31 cellular contexts compared by ENCODE assay signal in the genomic region with DNA sequence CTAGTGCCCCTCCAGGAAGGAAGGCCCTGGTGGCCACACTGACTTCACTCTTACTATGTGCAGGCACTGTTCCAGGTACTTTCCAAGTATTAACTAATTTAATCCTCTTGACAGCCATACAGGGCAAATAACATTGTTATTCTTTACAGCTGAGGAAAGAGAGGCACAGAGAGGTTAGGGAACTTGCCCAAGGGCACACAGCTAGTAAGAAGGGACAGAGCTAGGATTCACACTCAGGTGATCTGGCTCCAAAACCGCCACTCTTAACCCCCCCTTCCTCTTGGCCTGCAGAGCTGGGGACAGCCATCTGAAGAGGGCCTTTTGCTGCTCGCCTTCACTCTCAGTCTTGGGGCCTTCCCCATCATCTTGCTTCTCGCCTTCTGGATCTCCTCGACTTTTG. TPM values are rescaled to one million over a fixed set of nuclear protein-coding genes. Genes with fewer than 3 reads are reported as not detected.
DNase-seq lines count a peak whose midpoint lies in the region; ATAC-seq and TF ChIP-seq lines count a peak whose summit lies in the region.
"Had no signal": no experiment of that assay in that cellular context is flagged by ENCODE, and none has a peak within 500 bp of the region (broad histone marks: within the 10 kb centered on the region; RNA-seq: fewer than 3 reads in every experiment).

No MANE protein-coding gene starts in this region.

- H4K20me1 ChIP-seq in IMR-90 (ENCODE audit: insufficient read depth, low read length) = peaks cover 81% of the 10 kb centered on the region

- no peak for TF ChIP-seq RAD21 in IMR-90 (IDR thresholded peaks at IDR 0.05; ENCODE audit: low read length)

- H2BK120ac ChIP-seq in IMR-90 (ENCODE audit: low read depth, low read length) = no peak overlapping the region

- no peak overlapping the region for H3K4me3 ChIP-seq in IMR-90 (ENCODE audit: insufficient read depth, low read depth, low read length)
- H3K4me3 ChIP-seq in adipocyte (ENCODE audit: low read length) = peak overlapping the region; percentile 85
- H3K4me3 ChIP-seq in spleen = peak overlapping the region in 3 of 8 donors; percentile 62 to 87 (median 73)
- no peak overlapping the region for H3K4me3 ChIP-seq in H7 (ENCODE audit: insufficient read depth, low read depth, low read length)
- H3K4me3 ChIP-seq: GM23338 had no signal

- H3K9me3 ChIP-seq in IMR-90 (ENCODE audit: control insufficient read depth, insufficient read depth, low read length) (no peaks in the 10 kb centered on the region), adipocyte (ENCODE audit: control insufficient read depth, low read length) (no peaks in the 10 kb centered on the region), spleen (no peaks in the 10 kb centered on the region)
- H3K9me3 ChIP-seq: suprapubic skin had no signal

- in situ Hi-C loops in IMR-90 (cut with MboI; ENCODE audit: low sequenced_read_pairs) = no loop called here

- TF ChIP-seq CTCF in IMR-90 (conservative IDR thresholded peaks at IDR 0.05; ENCODE audit: low read depth, low read length) = no peak
- no peak for TF ChIP-seq CTCF in mesothelial cell of epicardium (IDR thresholded peaks at IDR 0.05; ENCODE audit: unreplicated experiment)
- TF ChIP-seq CTCF in spleen (IDR thresholded peaks at IDR 0.05 in 8 of 11, conservative IDR thresholded peaks at IDR 0.05 in 3 of 11) = peak in 1 of 11 experiments; percentile 3

- POLR2A ChIA-PET in IMR-90 (lab: Charles Lee; ENCODE audit: unreplicated experiment) = no interaction called here

- no peak overlapping the region for H2AFZ ChIP-seq in IMR-90 (replicated peaks; ENCODE audit: low read length, poor library complexity)
- H2AFZ ChIP-seq: GM23338 had no signal

- H3K4me1 Mint-ChIP-seq in mesothelial cell of epicardium = peaks cover 54% of the 10 kb centered on the region

- H2BK20ac ChIP-seq in IMR-90 (ENCODE audit: low read depth, low read length) = no peak overlapping the region

- 100% methylated on average over 3 of the region's 4 CpGs; no CpG with 5 or more reads in 1 of the 2 experiments for whole genome bisulfite sequencing in IMR-90 (ENCODE audit: extremely low coverage in 2 of 2, insufficient read length in 1 of 2), 2 experiments
- 79 to 88% (median 81%) methylated on average over 4 of the region's 4 CpGs for WGBS in spleen, 5 donors

- peaks cover 28% of the 10 kb centered on the region for H3K4me1 ChIP-seq in IMR-90 (ENCODE audit: control insufficient read depth, insufficient read depth, low read length)
- H3K4me1 ChIP-seq in adipocyte (ENCODE audit: control insufficient read depth, insufficient read depth, low read length) = peaks cover 54% of the 10 kb centered on the region
- H3K4me1 ChIP-seq in spleen = peaks cover 22 to 93% (median 73%) of the 10 kb centered on the region in 6 donors

- H3K9ac ChIP-seq in IMR-90 (ENCODE audit: low read depth, low read length) (no peak overlapping the region), adipocyte (ENCODE audit: low read length) (peak overlapping the region; percentile 85)

- no peak overlapping the region for H3K56ac ChIP-seq in IMR-90 (ENCODE audit: extremely low read depth, insufficient read depth, low read length)

- H4K5ac ChIP-seq in IMR-90 (ENCODE audit: low read depth, low read length) = no peak overlapping the region

- 0 out of 2 replicates have a peak overlapping the region, but pooled peaks have one; percentile 24 for H3K23ac ChIP-seq in IMR-90 (ENCODE audit: low read depth, low read length)

- H3K27ac Mint-ChIP-seq in mesothelial cell of epicardium = peak overlapping the region; percentile 95
- H3K27ac Mint-ChIP-seq: activated CD4-positive, alpha-beta T cell treated with anti-CD3 and anti-CD28 coated beads, Interleukin-2, amount 10 ng/mL, durations not matched to agents 24 days and 14 days; activated naive CD4-positive, alpha-beta T cell treated with anti-CD3 and anti-CD28 coated beads, Interleukin-2, amount 50 U/mL, for 24 hours; activated T-helper 2 cell treated with anti-CD3 and anti-CD28 coated beads, Interferon-gamma antibody, Interleukin-2, Interleukin-4, amounts not matched to agents 10 μg/mL and 5 μg/mL and 100 μg/mL, durations not matched to agents 14 hours and 24 hours and 36 hours; GM23338; HFFc6; naive B cell; progenitor cell of endocrine pancreas had no signal

- no peak overlapping the region for H3K4me3 Mint-ChIP-seq in mesothelial cell of epicardium
- H3K4me3 Mint-ChIP-seq: activated CD4-positive, alpha-beta T cell treated with anti-CD3 and anti-CD28 coated beads, Interleukin-2, amount 10 ng/mL, durations not matched to agents 24 days and 14 days; activated naive CD4-positive, alpha-beta T cell treated with anti-CD3 and anti-CD28 coated beads, Interleukin-2, amount 50 U/mL, for 24 hours; GM23338; stimulated activated memory B cell treated with anti-CD40 and anti-IgM and Interleukin-4, amounts not matched to agents 10 μg/mL and 1 μg/mL and 100 μg/mL, for 72 hours had no signal

- peaks cover 23% of the 10 kb centered on the region for H3K36me3 Mint-ChIP-seq in mesothelial cell of epicardium
- H3K36me3 Mint-ChIP-seq: activated naive CD4-positive, alpha-beta T cell treated with anti-CD3 and anti-CD28 coated beads, Interleukin-2, amount 50 U/mL, for 24 hours had no signal

- no peaks in the 10 kb centered on the region for H3K27me3 ChIP-seq in IMR-90 (ENCODE audit: control insufficient read depth, insufficient read depth, low read length)
- H3K27me3 ChIP-seq in adipocyte (replicated peaks; ENCODE audit: control insufficient read depth, insufficient read depth, low read length) = no peaks in the 10 kb centered on the region
- H3K27me3 ChIP-seq in spleen (replicated peaks in 1 of 7) = peaks cover 0 to 13% (median 0%) of the 10 kb centered on the region in 7 donors
- peaks cover 11% of the 10 kb centered on the region for H3K27me3 ChIP-seq in H7 (ENCODE audit: control insufficient read depth, insufficient read depth, low read length)
- H3K27me3 ChIP-seq: suprapubic skin had no signal

- dilution Hi-C loops in IMR-90 (cut with HindIII; ENCODE audit: low sequenced_read_pairs, unreplicated experiment) = no loop called here

- H4K8ac ChIP-seq in IMR-90 (ENCODE audit: low read depth in 2 of 2, low read length in 2 of 2) = no peak overlapping the region

- no peak overlapping the region for H3K18ac ChIP-seq in IMR-90 (ENCODE audit: low read depth, low read length)

- no peak overlapping the region for H4K91ac ChIP-seq in IMR-90 (ENCODE audit: insufficient read depth, low read depth, low read length)

- H3K14ac ChIP-seq in IMR-90 (replicated peaks; ENCODE audit: low read depth, low read length) = no peak overlapping the region

- peaks cover 47% of the 10 kb centered on the region for H3K9me1 ChIP-seq in IMR-90 (ENCODE audit: insufficient read depth, low read length)

- no peak overlapping the region for H2AK5ac ChIP-seq in IMR-90 (ENCODE audit: low read depth, low read length)

- H3K79me1 ChIP-seq in IMR-90 (ENCODE audit: low read depth in 1 of 2, low read length in 2 of 2) = peaks cover 33 to 82% of the 10 kb centered on the region in 2 experiments

- no peaks in the 10 kb centered on the region for H3K27me3 Mint-ChIP-seq in mesothelial cell of epicardium (ENCODE audit: low read depth)
- H3K27me3 Mint-ChIP-seq: naive B cell; stimulated activated memory B cell treated with anti-CD40 and anti-IgM and Interleukin-4, amounts not matched to agents 10 μg/mL and 1 μg/mL and 100 μg/mL, for 72 hours had no signal

- H3K9me3 Mint-ChIP-seq in mesothelial cell of epicardium = no peaks in the 10 kb centered on the region
- H3K9me3 Mint-ChIP-seq: activated CD4-positive, alpha-beta T cell treated with anti-CD3 and anti-CD28 coated beads, Interleukin-2, amount 10 ng/mL, durations not matched to agents 24 days and 14 days; activated naive CD4-positive, alpha-beta T cell treated with anti-CD3 and anti-CD28 coated beads, Interleukin-2, amount 50 U/mL, for 24 hours; activated T-helper 2 cell treated with anti-CD3 and anti-CD28 coated beads, Interferon-gamma antibody, Interleukin-2, Interleukin-4, amounts not matched to agents 10 μg/mL and 5 μg/mL and 100 μg/mL, durations not matched to agents 14 hours and 24 hours and 36 hours; GM23338; HFFc6; naive B cell; stimulated activated memory B cell treated with anti-CD40 and anti-IgM and Interleukin-4, amounts not matched to agents 10 μg/mL and 1 μg/mL and 100 μg/mL, for 72 hours had no signal

- intact Hi-C loops in IMR-90 (cut with micrococcal nuclease) (no loop called here), spleen (cut with DNase I; ENCODE audit: low total_unique reads) (no loop called here)

- no peak overlapping the region for H3K4me2 ChIP-seq in IMR-90 (ENCODE audit: low read depth, low read length)
- H3K4me2 ChIP-seq: GM23338 had no signal

- no TSS peak for BruUV-seq in IMR-90 (replicated peaks; lab: Mats Ljungman, UMichigan)

- H3K4ac ChIP-seq in IMR-90 (ENCODE audit: low read depth, low read length) = no peak overlapping the region

- ATAC-seq in IMR-90 (ENCODE audit: low read depth) = no peak
- no peak for ATAC-seq in GM19455 (IDR thresholded peaks at IDR 0.05; ENCODE audit: unreplicated experiment)
- ATAC-seq: GM23338; left lobe of liver; stimulated activated memory B cell treated with anti-CD40 and anti-IgM and Interleukin-4, amounts not matched to agents 10 μg/mL and 1 μg/mL and 100 μg/mL, for 72 hours had no signal

- H2AK9ac ChIP-seq in IMR-90 (replicated peaks; ENCODE audit: low read depth, low read length, poor library complexity) = no peak overlapping the region

- no peak for DNase-seq in IMR-90
- no peak for DNase-seq in adipocyte (ENCODE audit: low read depth)
- no peak for DNase-seq in mesothelial cell of epicardium (ENCODE audit: low spot score in 2 of 2, unreplicated experiment in 2 of 2)
- no peak for DNase-seq in spleen
- DNase-seq in DMS 273 (lab: John Stamatoyannopoulos, UW; ENCODE audit: unreplicated experiment) = no peak
- no peak for DNase-seq in GM03348 (ENCODE audit: low spot score)
- no peak for DNase-seq in H7
- DNase-seq: activated CD4-positive, alpha-beta T cell treated with anti-CD3 and anti-CD28 coated beads, Interleukin-2, amount 10 ng/mL, durations not matched to agents 24 days and 14 days; activated CD8-positive, alpha-beta memory T cell treated with anti-CD3 and anti-CD28 coated beads for 24 hours; activated T-cell treated with anti-CD3 and anti-CD28 coated beads for 4 hours; DMS79; effector CD8-positive, alpha-beta T cell; glutamatergic neuron; HFFc6; MV-4-11; naive B cell; NCI-H1436 treated with DMSO at 0.1 percent for 48 hours; NCI-H2081 treated with DMSO at 0.1 percent for 48 hours; NCI-H345; nucleus accumbens; T1000; WERI-Rb-1 had no signal

- CTCF ChIA-PET in IMR-90 (lab: Yijun Ruan, JAX) = interaction anchor here (0.7 to 1.3 kb wide), 2 partner anchors 14 to 711 kb away, joined by 3 read pairs; no protein-coding TSS in a partner anchor

- no peak for TF ChIP-seq POLR2A in IMR-90 (IDR thresholded peaks at IDR 0.05; ENCODE audit: low read depth, low read length)
- no peak for TF ChIP-seq POLR2A in spleen (IDR thresholded peaks at IDR 0.05)

- H2BK15ac ChIP-seq in IMR-90 (ENCODE audit: low read depth, low read length) = no peak overlapping the region

- H3K36me3 ChIP-seq in IMR-90 (ENCODE audit: control insufficient read depth, insufficient read depth, low read length) (peaks cover 41% of the 10 kb centered on the region), adipocyte (ENCODE audit: control insufficient read depth, insufficient read depth, low read length, severe bottlenecking) (peaks cover 42% of the 10 kb centered on the region), spleen (peaks cover 0 to 59% (median 13%) of the 10 kb centered on the region in 6 donors), H7 (replicated peaks; ENCODE audit: control insufficient read depth, insufficient read depth, low read length) (peaks cover 24% of the 10 kb centered on the region)
- H3K36me3 ChIP-seq: WERI-Rb-1 had no signal

- H3K27ac ChIP-seq in IMR-90 (ENCODE audit: insufficient read depth, low read length) = no peak overlapping the region
- peak overlapping the region in 7 of 8 donors; percentile 27 to 94 (median 90) for H3K27ac ChIP-seq in spleen
- H3K27ac ChIP-seq: epithelial cell of prostate, WERI-Rb-1 had no signal

- no peak overlapping the region for H2BK5ac ChIP-seq in IMR-90 (ENCODE audit: low read depth, low read length, poor library complexity, severe bottlenecking)

RNA-seq across cellular contexts. Expression of a gene that starts 4.0 kb away (rescaled TPM):
- total RNA-seq in IMR-90 (2012; rRNA removed) (35.7 and 38.9 TPM in 2 replicates), mesothelial cell of epicardium (43.4 to 51.1 TPM (median 44.4 TPM) in 3 replicates), spleen (100 to 1,000 TPM in 4 of 7 donors, 10 to 100 TPM in 3; 52.6 to 144 (median 123) TPM)
- polyA plus RNA-seq in IMR-90 (2012; rRNA removed) (38.4 and 39.7 TPM in 2 replicates), spleen (10 to 100 TPM; 18.2 to 89.1 (median 32.2) TPM)
- polyA plus RNA-seq in IMR-90 (2012; cell fraction: cytosol; rRNA removed) = 47.8 and 52.8 TPM in 2 replicates
- 18.7 and 32.8 TPM in 2 replicates for polyA plus RNA-seq in IMR-90 (2012; cell fraction: nucleus; rRNA removed; ENCODE audit: low replicate concordance)
- 30.2 and 37.9 TPM in 2 replicates for total RNA-seq in H7 (2014; rRNA removed; shearing (Covaris generic))
